ENCODE assay signal across 22 cellular contexts in genomic region chr2:151053661-151053990, GRCh38.
DNase-seq lines count a peak whose midpoint lies in the region; ATAC-seq, FAIRE-seq and TF ChIP-seq lines count a peak whose summit lies in the region.
"Had no signal": no experiment of that assay in that cellular context is flagged by ENCODE, and none has a peak within 500 bp of the region (broad histone marks: within the 10 kb centered on the region; RNA-seq: fewer than 3 reads in every experiment).

No MANE protein-coding gene starts in this region.

- DNase-seq in AG08395 (ENCODE audit: low spot score) (peak; percentile 22), HFFc6 (peak; percentile 28), bronchial epithelial cell (ENCODE audit: low read depth) (peak; percentile 65), foreskin keratinocyte (peak; percentile 47 to 72), NCI-H2081 (lab: John Stamatoyannopoulos, UW) (no peak), esophagus squamous epithelium (lab: John Stamatoyannopoulos, UW) (no peak)
- no peak for DNase-seq in effector memory CD4-positive, alpha-beta T cell
- DNase-seq: CD8-positive, alpha-beta memory T cell; DMS53; MG63; NCI-H1048; NCI-H1436; NCI-H1930; NCI-H748 treated with DMSO at 0.1 percent for 48 hours; NK-92 treated with Interleukin-12 subunit alpha and Interleukin-12 subunit beta, amount 100 ng/mL, for 24 hours; Right ventricle myocardium superior; SW 1271 had no signal

- no peak for TF ChIP-seq POLR2A in esophagus squamous epithelium (IDR thresholded peaks at IDR 0.05)

- no peak overlapping the region for H3K4me3 ChIP-seq in bronchial epithelial cell (ENCODE audit: low read depth, low read length)
- H3K4me3 ChIP-seq in effector memory CD4-positive, alpha-beta T cell (ENCODE audit: insufficient read depth, low read depth, low read length, poor library complexity, severe bottlenecking): no peak overlapping the region
- no peak overlapping the region for H3K4me3 ChIP-seq in esophagus squamous epithelium
- H3K4me3 ChIP-seq: BLaER1 treated with 17β-estradiol and CSF1 and Interleukin-3, amounts not matched to agents 10 nM and 100 nM; HAP-1; MG63 had no signal

- peaks cover 61% of the 10 kb centered on the region for H3K4me1 Mint-ChIP-seq in HFFc6 (ENCODE audit: low read depth)

- WGBS in esophagus squamous epithelium, 2 donors: 20 to 29% methylated on average over 1 of the region's 1 CpG

- ATAC-seq in foreskin keratinocyte: peak; percentile 70
- ATAC-seq in GM19328 (IDR thresholded peaks at IDR 0.05; ENCODE audit: unreplicated experiment): no peak

- H3K27ac ChIP-seq in foreskin keratinocyte (no peak overlapping the region), esophagus squamous epithelium (no peak overlapping the region)
- H3K27ac ChIP-seq in effector memory CD4-positive, alpha-beta T cell (ENCODE audit: insufficient read depth, low read length, poor library complexity, severe bottlenecking): no peak overlapping the region
- H3K27ac ChIP-seq: KMS-11 had no signal

- no peaks in the 10 kb centered on the region for H3K27me3 Mint-ChIP-seq in HFFc6 (ENCODE audit: insufficient read depth)

- intact Hi-C loops in esophagus squamous epithelium (cut with DNase I): no loop called here

- no peaks in the 10 kb centered on the region for H3K36me3 Mint-ChIP-seq in HFFc6 (ENCODE audit: low read depth)
- H3K36me3 Mint-ChIP-seq: CD8-positive, alpha-beta memory T cell had no signal

- H3K27ac Mint-ChIP-seq in HFFc6: peak overlapping the region; percentile 8; the same call in 1 of the 2 replicates

- H3K9me3 ChIP-seq in effector memory CD4-positive, alpha-beta T cell (ENCODE audit: control insufficient read depth, low read length): no peaks in the 10 kb centered on the region
- H3K9me3 ChIP-seq in esophagus squamous epithelium: no peaks in the 10 kb centered on the region
- H3K9me3 ChIP-seq: BLaER1 treated with 17β-estradiol and CSF1 and Interleukin-3, amounts not matched to agents 10 nM and 100 nM; HAP-1; MG63 had no signal

- H3K4me1 ChIP-seq in foreskin keratinocyte (peaks cover 24% of the 10 kb centered on the region), esophagus squamous epithelium (peaks cover 0 to 27% (median 4%) of the 10 kb centered on the region in 3 donors)
- no peaks in the 10 kb centered on the region for H3K4me1 ChIP-seq in effector memory CD4-positive, alpha-beta T cell (ENCODE audit: control insufficient read depth, insufficient read depth, low read length, poor library complexity, severe bottlenecking)
- H3K4me1 ChIP-seq: HAP-1 had no signal

- H3K27me3 ChIP-seq in bronchial epithelial cell (ENCODE audit: control insufficient read depth, insufficient read depth, low read length) (no peaks in the 10 kb centered on the region), foreskin keratinocyte (no peaks in the 10 kb centered on the region), esophagus squamous epithelium (no peaks in the 10 kb centered on the region)
- H3K27me3 ChIP-seq in effector memory CD4-positive, alpha-beta T cell (replicated peaks; ENCODE audit: control insufficient read depth, insufficient read depth, low read length, poor library complexity, severe bottlenecking): no peaks in the 10 kb centered on the region
- H3K27me3 ChIP-seq: BLaER1 treated with 17β-estradiol and CSF1 and Interleukin-3, amounts not matched to agents 10 nM and 100 nM; MG63 had no signal

- H3K9me3 Mint-ChIP-seq in HFFc6: no peaks in the 10 kb centered on the region
- H3K9me3 Mint-ChIP-seq: CD8-positive, alpha-beta memory T cell had no signal

- H3K4me3 Mint-ChIP-seq in HFFc6: no peak overlapping the region
- H3K4me3 Mint-ChIP-seq: CD8-positive, alpha-beta memory T cell had no signal

- no peak for FAIRE-seq in bronchial epithelial cell (lab: Jason Lieb, UNC)
- FAIRE-seq: RCC 7860 had no signal

- no peak for TF ChIP-seq CTCF in HFFc6 (IDR thresholded peaks at IDR 0.05)
- no peak for TF ChIP-seq CTCF in bronchial epithelial cell (IDR thresholded peaks at IDR 0.05; ENCODE audit: insufficient read depth, low read length, severe bottlenecking)
- no peak for TF ChIP-seq CTCF in foreskin keratinocyte (conservative IDR thresholded peaks at IDR 0.05)
- TF ChIP-seq CTCF in esophagus squamous epithelium (IDR thresholded peaks at IDR 0.05): no peak

- H3K36me3 ChIP-seq in bronchial epithelial cell (ENCODE audit: control insufficient read depth, insufficient read depth, low read length): no peaks in the 10 kb centered on the region
- no peaks in the 10 kb centered on the region for H3K36me3 ChIP-seq in effector memory CD4-positive, alpha-beta T cell (ENCODE audit: control insufficient read depth, insufficient read depth, low read length)
- no peaks in the 10 kb centered on the region for H3K36me3 ChIP-seq in esophagus squamous epithelium
- H3K36me3 ChIP-seq: BLaER1 treated with 17β-estradiol and CSF1 and Interleukin-3, amounts not matched to agents 10 nM and 100 nM; HAP-1; MG63 had no signal

Comparison
In these comparisons a context has a peak if more than half of its experiments do, and no peak if none do; other contexts are left out.
1. DNase-seq: peak in AG08395 (single experiment), HFFc6 (single experiment), bronchial epithelial cell (single experiment) and foreskin keratinocyte (2 of 2); none in NCI-H2081 (0 of 2), effector memory CD4-positive, alpha-beta T cell (0 of 3) and esophagus squamous epithelium (single experiment).